In genomic region chr17:58918072-58918471, GRCh38 we compare ENCODE assay signal across 18 cellular contexts.
"Had no signal": no experiment of that assay in that cellular context is flagged by ENCODE, and none has a peak within 500 bp of the region (broad histone marks: within the 10 kb centered on the region; RNA-seq: fewer than 3 reads in every experiment).

No MANE protein-coding gene starts in this region.

- H3K4me3 ChIP-seq: colonic mucosa, esophagus squamous epithelium, psoas muscle, sigmoid colon, transverse colon had no signal

- H3K9me3 ChIP-seq: colonic mucosa, esophagus squamous epithelium, psoas muscle, transverse colon had no signal

- H3K27ac ChIP-seq: colonic mucosa, esophagus squamous epithelium, psoas muscle, sigmoid colon, transverse colon, VCaP had no signal

- H3K4me1 Mint-ChIP-seq: nephron had no signal

- ATAC-seq: activated naive CD8-positive, alpha-beta T cell treated with anti-CD3 and anti-CD28 coated beads, Interleukin-2, amount 50 U/mL, for 24 hours; left ventricle myocardium superior; psoas muscle had no signal

- DNase-seq: activated CD4-positive, alpha-beta T cell treated with anti-CD3 and anti-CD28 coated beads for 4 hours; activated naive CD4-positive, alpha-beta T cell treated with Interleukin-2 at 50 U/mL for 16 hours; activated naive CD8-positive, alpha-beta T cell treated with anti-CD3 and anti-CD28 coated beads, Interleukin-2, amount 50 U/mL, for 24 hours; caudate nucleus; colonic mucosa; esophagus squamous epithelium; foreskin fibroblast; left ventricle myocardium superior; mesenchymal stem cell; psoas muscle; sigmoid colon; stimulated activated CD4-positive, alpha-beta T cell treated with anti-CD3 and anti-CD28 coated beads, Interleukin-2, amount 100 ng/mL, for 24 hours; stimulated activated naive CD4-positive, alpha-beta T cell; substantia nigra; transverse colon had no signal

- H3K27me3 ChIP-seq: colonic mucosa, esophagus squamous epithelium, sigmoid colon, transverse colon had no signal

- H3K9me3 Mint-ChIP-seq: activated T-helper 1 cell treated with anti-CD3 and anti-CD28 coated beads, Interleukin-12 subunit alpha, Interleukin-12 subunit beta, Interleukin-2, Interleukin-4 antibody, amounts not matched to agents 30 ng/mL and 10 ng/mL and 1 ng/mL, durations not matched to agents 14 hours and 24 hours and 36 hours had no signal

- H3K4me1 ChIP-seq: colonic mucosa, esophagus squamous epithelium, psoas muscle, sigmoid colon, transverse colon had no signal

- H3K4me3 Mint-ChIP-seq: activated naive CD8-positive, alpha-beta T cell treated with anti-CD3 and anti-CD28 coated beads, Interleukin-2, amount 50 U/mL, for 24 hours; activated T-helper 1 cell treated with anti-CD3 and anti-CD28 coated beads, Interleukin-12 subunit alpha, Interleukin-12 subunit beta, Interleukin-2, Interleukin-4 antibody, amounts not matched to agents 30 ng/mL and 10 ng/mL and 1 ng/mL, durations not matched to agents 14 hours and 24 hours and 36 hours; nephron had no signal

- H3K36me3 ChIP-seq: colonic mucosa, esophagus squamous epithelium, sigmoid colon, transverse colon had no signal

- H3K27ac Mint-ChIP-seq: activated naive CD8-positive, alpha-beta T cell treated with anti-CD3 and anti-CD28 coated beads, Interleukin-2, amount 50 U/mL, for 24 hours; activated T-helper 1 cell treated with anti-CD3 and anti-CD28 coated beads, Interleukin-12 subunit alpha, Interleukin-12 subunit beta, Interleukin-2, Interleukin-4 antibody, amounts not matched to agents 30 ng/mL and 10 ng/mL and 1 ng/mL, durations not matched to agents 14 hours and 24 hours and 36 hours; nephron had no signal
